1 cellular context compared by ENCODE assay signal in genomic region chr11:134267466-134267865, GRCh38.
TF ChIP-seq lines count a peak whose summit lies in the region.

No MANE protein-coding gene starts in this region.

TF ChIP-seq in GM23338, 12 proteins besides CTCF, POLR2A, EP300 and RAD21:
- TF ChIP-seq REST (IDR thresholded peaks at IDR 0.05; ENCODE audit: unreplicated experiment) (no peak), EZH2phosphoT487 (IDR thresholded peaks at IDR 0.05; ENCODE audit: unreplicated experiment) (no peak), JUNB (IDR thresholded peaks at IDR 0.05; ENCODE audit: unreplicated experiment) (no peak), ZNF114 (CRISPR knock-in tag; IDR thresholded peaks at IDR 0.05) (no peak), EZH2 (IDR thresholded peaks at IDR 0.05; ENCODE audit: low read depth, unreplicated experiment) (no peak), CREB1 (CRISPR knock-in tag; IDR thresholded peaks at IDR 0.05; ENCODE audit: low read depth) (no peak), POLR2AphosphoS5 (IDR thresholded peaks at IDR 0.05; ENCODE audit: low read depth) (no peak), NANOG (IDR thresholded peaks at IDR 0.05; ENCODE audit: borderline replicate concordance) (no peak), STAT1 (IDR thresholded peaks at IDR 0.05; ENCODE audit: unreplicated experiment) (no peak), ZNF331 (CRISPR knock-in tag; IDR thresholded peaks at IDR 0.05; ENCODE audit: low read depth) (no peak)
- TF ChIP-seq, protein P1, sequence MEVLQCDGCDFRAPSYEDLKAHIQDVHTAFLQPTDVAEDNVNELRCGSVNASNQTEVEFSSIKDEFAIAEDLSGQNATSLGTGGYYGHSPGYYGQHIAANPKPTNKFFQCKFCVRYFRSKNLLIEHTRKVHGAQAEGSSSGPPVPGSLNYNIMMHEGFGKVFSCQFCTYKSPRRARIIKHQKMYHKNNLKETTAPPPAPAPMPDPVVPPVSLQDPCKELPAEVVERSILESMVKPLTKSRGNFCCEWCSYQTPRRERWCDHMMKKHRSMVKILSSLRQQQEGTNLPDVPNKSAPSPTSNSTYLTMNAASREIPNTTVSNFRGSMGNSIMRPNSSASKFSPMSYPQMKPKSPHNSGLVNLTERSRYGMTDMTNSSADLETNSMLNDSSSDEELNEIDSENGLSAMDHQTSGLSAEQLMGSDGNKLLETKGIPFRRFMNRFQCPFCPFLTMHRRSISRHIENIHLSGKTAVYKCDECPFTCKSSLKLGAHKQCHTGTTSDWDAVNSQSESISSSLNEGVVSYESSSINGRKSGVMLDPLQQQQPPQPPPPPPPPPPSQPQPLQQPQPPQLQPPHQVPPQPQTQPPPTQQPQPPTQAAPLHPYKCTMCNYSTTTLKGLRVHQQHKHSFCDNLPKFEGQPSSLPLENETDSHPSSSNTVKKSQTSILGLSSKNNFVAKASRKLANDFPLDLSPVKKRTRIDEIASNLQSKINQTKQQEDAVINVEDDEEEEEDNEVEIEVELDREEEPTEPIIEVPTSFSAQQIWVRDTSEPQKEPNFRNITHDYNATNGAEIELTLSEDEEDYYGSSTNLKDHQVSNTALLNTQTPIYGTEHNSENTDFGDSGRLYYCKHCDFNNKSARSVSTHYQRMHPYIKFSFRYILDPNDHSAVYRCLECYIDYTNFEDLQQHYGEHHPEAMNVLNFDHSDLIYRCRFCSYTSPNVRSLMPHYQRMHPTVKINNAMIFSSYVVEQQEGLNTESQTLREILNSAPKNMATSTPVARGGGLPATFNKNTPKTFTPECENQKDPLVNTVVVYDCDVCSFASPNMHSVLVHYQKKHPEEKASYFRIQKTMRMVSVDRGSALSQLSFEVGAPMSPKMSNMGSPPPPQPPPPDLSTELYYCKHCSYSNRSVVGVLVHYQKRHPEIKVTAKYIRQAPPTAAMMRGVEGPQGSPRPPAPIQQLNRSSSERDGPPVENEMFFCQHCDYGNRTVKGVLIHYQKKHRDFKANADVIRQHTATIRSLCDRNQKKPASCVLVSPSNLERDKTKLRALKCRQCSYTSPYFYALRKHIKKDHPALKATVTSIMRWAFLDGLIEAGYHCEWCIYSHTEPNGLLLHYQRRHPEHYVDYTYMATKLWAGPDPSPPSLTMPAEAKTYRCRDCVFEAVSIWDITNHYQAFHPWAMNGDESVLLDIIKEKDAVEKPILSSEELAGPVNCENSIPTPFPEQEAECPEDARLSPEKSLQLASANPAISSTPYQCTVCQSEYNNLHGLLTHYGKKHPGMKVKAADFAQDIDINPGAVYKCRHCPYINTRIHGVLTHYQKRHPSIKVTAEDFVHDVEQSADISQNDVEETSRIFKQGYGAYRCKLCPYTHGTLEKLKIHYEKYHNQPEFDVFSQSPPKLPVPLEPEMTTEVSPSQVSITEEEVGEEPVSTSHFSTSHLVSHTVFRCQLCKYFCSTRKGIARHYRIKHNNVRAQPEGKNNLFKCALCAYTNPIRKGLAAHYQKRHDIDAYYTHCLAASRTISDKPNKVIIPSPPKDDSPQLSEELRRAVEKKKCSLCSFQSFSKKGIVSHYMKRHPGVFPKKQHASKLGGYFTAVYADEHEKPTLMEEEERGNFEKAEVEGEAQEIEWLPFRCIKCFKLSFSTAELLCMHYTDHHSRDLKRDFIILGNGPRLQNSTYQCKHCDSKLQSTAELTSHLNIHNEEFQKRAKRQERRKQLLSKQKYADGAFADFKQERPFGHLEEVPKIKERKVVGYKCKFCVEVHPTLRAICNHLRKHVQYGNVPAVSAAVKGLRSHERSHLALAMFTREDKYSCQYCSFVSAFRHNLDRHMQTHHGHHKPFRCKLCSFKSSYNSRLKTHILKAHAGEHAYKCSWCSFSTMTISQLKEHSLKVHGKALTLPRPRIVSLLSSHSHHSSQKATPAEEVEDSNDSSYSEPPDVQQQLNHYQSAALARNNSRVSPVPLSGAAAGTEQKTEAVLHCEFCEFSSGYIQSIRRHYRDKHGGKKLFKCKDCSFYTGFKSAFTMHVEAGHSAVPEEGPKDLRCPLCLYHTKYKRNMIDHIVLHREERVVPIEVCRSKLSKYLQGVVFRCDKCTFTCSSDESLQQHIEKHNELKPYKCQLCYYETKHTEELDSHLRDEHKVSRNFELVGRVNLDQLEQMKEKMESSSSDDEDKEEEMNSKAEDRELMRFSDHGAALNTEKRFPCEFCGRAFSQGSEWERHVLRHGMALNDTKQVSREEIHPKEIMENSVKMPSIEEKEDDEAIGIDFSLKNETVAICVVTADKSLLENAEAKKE (CRISPR knock-in tag; IDR thresholded peaks at IDR 0.05): no peak
- TF ChIP-seq, protein P2, sequence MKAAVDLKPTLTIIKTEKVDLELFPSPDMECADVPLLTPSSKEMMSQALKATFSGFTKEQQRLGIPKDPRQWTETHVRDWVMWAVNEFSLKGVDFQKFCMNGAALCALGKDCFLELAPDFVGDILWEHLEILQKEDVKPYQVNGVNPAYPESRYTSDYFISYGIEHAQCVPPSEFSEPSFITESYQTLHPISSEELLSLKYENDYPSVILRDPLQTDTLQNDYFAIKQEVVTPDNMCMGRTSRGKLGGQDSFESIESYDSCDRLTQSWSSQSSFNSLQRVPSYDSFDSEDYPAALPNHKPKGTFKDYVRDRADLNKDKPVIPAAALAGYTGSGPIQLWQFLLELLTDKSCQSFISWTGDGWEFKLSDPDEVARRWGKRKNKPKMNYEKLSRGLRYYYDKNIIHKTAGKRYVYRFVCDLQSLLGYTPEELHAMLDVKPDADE (IDR thresholded peaks at IDR 0.05): no peak
TF ChIP-seq in GM23338: peak in this region for 0.
